Comparison of ENCODE assay signal across 25 cellular contexts in the genomic region with DNA sequence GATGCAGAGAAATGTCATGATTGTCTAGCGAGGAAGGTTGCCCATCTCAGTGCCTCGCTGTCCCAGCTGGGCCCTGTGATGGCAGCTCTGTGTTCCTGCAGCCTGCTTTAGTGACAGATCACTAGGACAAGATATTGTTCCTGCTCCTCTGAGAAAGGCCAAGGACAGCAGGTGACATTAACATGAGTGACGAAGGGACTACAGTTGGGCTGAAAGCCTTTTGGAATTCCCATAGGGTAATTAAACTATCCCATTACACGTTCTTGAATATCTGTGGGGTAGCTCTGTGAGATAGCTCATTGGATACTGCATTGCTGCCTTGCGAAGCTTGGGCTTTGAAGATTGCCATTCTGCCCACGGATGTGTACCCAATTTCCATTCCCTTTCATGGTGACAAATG.
"Had no signal": no experiment of that assay in that cellular context is flagged by ENCODE, and none has a peak within 500 bp of the region (broad histone marks: within the 10 kb centered on the region; RNA-seq: fewer than 3 reads in every experiment).

No MANE protein-coding gene starts in this region.

- H3K4me3 Mint-ChIP-seq: activated B cell treated with CpG ODN at 0.5 μM for 24 hours; activated CD4-positive, alpha-beta T cell treated with anti-CD3 and anti-CD28 coated beads, Interleukin-2, amount 10 ng/mL, durations not matched to agents 24 days and 14 days; activated CD8-positive, alpha-beta memory T cell treated with anti-CD3 and anti-CD28 coated beads, Interleukin-2, amount 10 ng/mL, durations not matched to agents 7 days and 5 days; activated naive CD8-positive, alpha-beta T cell treated with anti-CD3 and anti-CD28 coated beads, Interleukin-2, amount 50 U/mL, for 24 hours; activated T-cell treated with anti-CD3 and anti-CD28 coated beads, Interleukin-2, amount 50 U/mL, for 4 hours; brain; central memory CD8-positive, alpha-beta T cell; T-helper 17 cell had no signal

- H3K4me1 Mint-ChIP-seq: activated B cell treated with CpG ODN at 0.5 μM for 24 hours; activated CD4-positive, alpha-beta T cell treated with anti-CD3 and anti-CD28 coated beads, Interleukin-2, amount 10 ng/mL, durations not matched to agents 24 days and 14 days; activated CD8-positive, alpha-beta memory T cell treated with anti-CD3 and anti-CD28 coated beads, Interleukin-2, amount 10 ng/mL, durations not matched to agents 7 days and 5 days; brain; central memory CD8-positive, alpha-beta T cell; T-helper 17 cell had no signal

- H3K4me3 ChIP-seq: MG63 had no signal

- H3K27ac Mint-ChIP-seq: activated B cell treated with CpG ODN at 0.5 μM for 24 hours; activated CD4-positive, alpha-beta T cell treated with anti-CD3 and anti-CD28 coated beads, Interleukin-2, amount 10 ng/mL, durations not matched to agents 24 days and 14 days; activated CD8-positive, alpha-beta memory T cell treated with anti-CD3 and anti-CD28 coated beads, Interleukin-2, amount 10 ng/mL, durations not matched to agents 7 days and 5 days; activated naive CD8-positive, alpha-beta T cell treated with anti-CD3 and anti-CD28 coated beads, Interleukin-2, amount 50 U/mL, for 24 hours; brain; T-helper 17 cell had no signal

- H3K36me3 ChIP-seq: MG63 had no signal

- DNase-seq: activated B cell treated with CpG ODN at 0.5 μM for 24 hours; activated CD4-positive, alpha-beta T cell treated with anti-CD3 and anti-CD28 coated beads for 1 hour; activated CD4-positive, alpha-beta T cell treated with anti-CD3 and anti-CD28 coated beads, Interleukin-2, amount 10 ng/mL, durations not matched to agents 24 days and 14 days; activated CD4-positive, alpha-beta T cell treated with anti-CD3 and anti-CD28 coated beads, Interleukin-2, amount 50 U/mL, for 48 hours; activated CD8-positive, alpha-beta memory T cell treated with anti-CD3 and anti-CD28 coated beads, Interleukin-2, amount 10 ng/mL, durations not matched to agents 7 days and 5 days; activated effector memory CD4-positive, alpha-beta T cell treated with anti-CD3 and anti-CD28 coated beads, Interleukin-2, amount 50 U/mL, for 16 hours; activated naive CD4-positive, alpha-beta T cell treated with Interleukin-2 at 50 U/mL for 16 hours; activated naive CD8-positive, alpha-beta T cell treated with anti-CD3 and anti-CD28 coated beads, Interleukin-2, amount 50 U/mL, for 24 hours; activated T-cell treated with anti-CD3 and anti-CD28 coated beads, Interleukin-2, amount 50 U/mL, for 4 hours; amniotic stem cell; MG63; MV-4-11; NCI-H1092 treated with DMSO at 0.1 percent for 48 hours; NCI-H1436; NCI-H1694 treated with DMSO at 0.1 percent for 48 hours; NCI-H2029 treated with DMSO at 0.1 percent for 48 hours; NCI-H446 treated with DMSO at 0.1 percent for 48 hours; NCI-H526 treated with DMSO at 0.1 percent for 48 hours; NCI-H82; SIG-M5; T-helper 17 cell; T-helper 9 cell had no signal

- ATAC-seq: activated CD8-positive, alpha-beta memory T cell treated with anti-CD3 and anti-CD28 coated beads, Interleukin-2, amount 10 ng/mL, durations not matched to agents 7 days and 5 days; activated naive CD4-positive, alpha-beta T cell treated with anti-CD3 and anti-CD28 coated beads, Interleukin-2, amount 50 U/mL, for 72 hours; activated naive CD8-positive, alpha-beta T cell treated with anti-CD3 and anti-CD28 coated beads, Interleukin-2, amount 50 U/mL, for 24 hours; activated T-cell treated with anti-CD3 and anti-CD28 coated beads, Interleukin-2, amount 50 U/mL, for 4 hours; T-helper 17 cell had no signal
